In the genomic region with DNA sequence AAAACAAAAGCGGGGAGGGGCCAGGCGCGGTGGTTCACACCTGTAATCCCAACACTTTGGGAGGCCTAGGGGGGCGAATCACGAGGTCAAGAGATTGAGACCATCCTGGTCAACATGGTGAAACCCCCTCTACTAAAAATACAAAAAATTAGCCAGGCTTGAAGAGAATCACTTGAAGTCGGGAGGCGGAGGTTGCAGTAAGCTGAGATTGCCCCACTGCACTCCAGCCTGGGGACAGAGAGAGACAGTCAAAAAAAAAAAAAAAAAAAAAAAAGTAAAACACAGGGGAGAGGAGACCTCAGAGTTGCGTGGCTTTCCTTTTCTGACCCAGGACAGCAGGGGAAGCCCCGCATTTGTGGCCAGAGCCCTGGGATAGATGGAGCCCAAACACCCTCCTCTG, we compare ENCODE assay signal across 21 cellular contexts. TPM values are rescaled to one million over a fixed set of nuclear protein-coding genes. Genes with fewer than 3 reads are reported as not detected.
DNase-seq lines count a peak whose midpoint lies in the region; ATAC-seq, FAIRE-seq and TF ChIP-seq lines count a peak whose summit lies in the region.
"Had no signal": no experiment of that assay in that cellular context is flagged by ENCODE, and none has a peak within 500 bp of the region (broad histone marks: within the 10 kb centered on the region; RNA-seq: fewer than 3 reads in every experiment).

No MANE protein-coding gene starts in this region.

- no peak overlapping the region for H3K9ac ChIP-seq in BLaER1

- ATAC-seq in GM23338 (no peak), HG03135 (IDR thresholded peaks at IDR 0.05; ENCODE audit: unreplicated experiment) (no peak), GM18909 (IDR thresholded peaks at IDR 0.05; ENCODE audit: poor library complexity, unreplicated experiment) (no peak), GM21529 (IDR thresholded peaks at IDR 0.05; ENCODE audit: unreplicated experiment) (no peak)

- no peaks in the 10 kb centered on the region for H3K36me3 ChIP-seq in BLaER1
- no peaks in the 10 kb centered on the region for H3K36me3 ChIP-seq in GM23338 (ENCODE audit: insufficient read depth)
- H3K36me3 ChIP-seq: HAP-1 had no signal

- no peaks in the 10 kb centered on the region for H3K27me3 ChIP-seq in BLaER1
- H3K27me3 ChIP-seq in GM23338 (ENCODE audit: insufficient read depth), result no peaks in the 10 kb centered on the region; the same call in 1 of the 2 replicates

- H3K4me3 ChIP-seq in BLaER1 (no peak overlapping the region), GM23338 (no peak overlapping the region)
- H3K4me3 ChIP-seq: HAP-1 had no signal

- H3K9me3 ChIP-seq in BLaER1, result no peaks in the 10 kb centered on the region
- H3K9me3 ChIP-seq: HAP-1 had no signal

- peaks cover 29% of the 10 kb centered on the region for H3K4me1 Mint-ChIP-seq in GM23338
- H3K4me1 Mint-ChIP-seq in brain, result peaks cover 57% of the 10 kb centered on the region
- H3K4me1 Mint-ChIP-seq in progenitor cell of endocrine pancreas (ENCODE audit: low read depth), result peaks cover 9% of the 10 kb centered on the region
- H3K4me1 Mint-ChIP-seq: B cell had no signal

- H3K27ac Mint-ChIP-seq in GM23338 (no peak overlapping the region), brain (peak overlapping the region in 3 of 5 experiments; percentile 64 to 91 (median 86)), progenitor cell of endocrine pancreas (peak overlapping the region; percentile 62)
- H3K27ac Mint-ChIP-seq: B cell; CD4-positive, alpha-beta memory T cell; HFFc6 had no signal

- no peaks in the 10 kb centered on the region for H3K9me3 Mint-ChIP-seq in GM23338
- H3K9me3 Mint-ChIP-seq in brain, result peaks cover 0 to 3% (median 0%) of the 10 kb centered on the region in 5 experiments
- no peaks in the 10 kb centered on the region for H3K9me3 Mint-ChIP-seq in progenitor cell of endocrine pancreas (ENCODE audit: low read depth)
- H3K9me3 Mint-ChIP-seq: CD4-positive, alpha-beta memory T cell; HFFc6 had no signal

- H3K4me3 Mint-ChIP-seq in GM23338, result no peak overlapping the region
- H3K4me3 Mint-ChIP-seq in brain, result peak overlapping the region in 1 of 5 experiments; percentile 77
- no peak overlapping the region for H3K4me3 Mint-ChIP-seq in progenitor cell of endocrine pancreas (ENCODE audit: low read depth)
- H3K4me3 Mint-ChIP-seq: B cell; CD4-positive, alpha-beta memory T cell; HFFc6 had no signal

- no peak for FAIRE-seq in GM12891 (lab: Jason Lieb, UNC)
- FAIRE-seq: A204.1, G401.6, H54 had no signal

- H3K4me2 ChIP-seq in BLaER1 (peak overlapping the region; percentile 83), GM23338 (0 out of 2 replicates have a peak overlapping the region, but pooled peaks have one; percentile 53)

- H3K27ac ChIP-seq in BLaER1 (no peak overlapping the region), GM23338 (ENCODE audit: low read depth) (no peak overlapping the region)

- H3K9me2 ChIP-seq in GM23338 (ENCODE audit: insufficient read depth), result no peaks in the 10 kb centered on the region

- peaks cover 57% of the 10 kb centered on the region for H3K4me1 ChIP-seq in BLaER1
- peaks cover 32% of the 10 kb centered on the region for H3K4me1 ChIP-seq in GM23338 (ENCODE audit: insufficient read depth)

- H3K36me3 Mint-ChIP-seq in GM23338 (ENCODE audit: low read depth), result no peaks in the 10 kb centered on the region
- H3K36me3 Mint-ChIP-seq in brain, result no peaks in the 10 kb centered on the region
- H3K36me3 Mint-ChIP-seq in progenitor cell of endocrine pancreas (ENCODE audit: insufficient read depth), result no peaks in the 10 kb centered on the region
- H3K36me3 Mint-ChIP-seq: CD4-positive, alpha-beta memory T cell had no signal

- H2AFZ ChIP-seq in GM23338, result no peak overlapping the region

- TF ChIP-seq CTCF in GM23338 (conservative IDR thresholded peaks at IDR 0.05; ENCODE audit: low read depth in 2 of 2) (no peak), brain (conservative IDR thresholded peaks at IDR 0.05) (no peak), progenitor cell of endocrine pancreas (IDR thresholded peaks at IDR 0.05; ENCODE audit: unreplicated experiment) (no peak)

- H3K27me3 Mint-ChIP-seq in GM23338 (ENCODE audit: insufficient read depth, low read depth, poor library complexity) (peaks cover 31% of the 10 kb centered on the region), brain (peaks cover 6% of the 10 kb centered on the region), progenitor cell of endocrine pancreas (peaks cover 45% of the 10 kb centered on the region)

- H4K20me1 ChIP-seq in BLaER1, result no peaks in the 10 kb centered on the region
- H4K20me1 ChIP-seq in GM23338 (replicated peaks; ENCODE audit: insufficient read depth), result no peaks in the 10 kb centered on the region

- H3F3A ChIP-seq in GM23338 (replicated peaks; ENCODE audit: low read depth), result peaks cover 4% of the 10 kb centered on the region

- TF ChIP-seq POLR2A in GM12891 (IDR thresholded peaks at IDR 0.05; ENCODE audit: low read depth, low read length), result no peak

- DNase-seq in GM23338 (ENCODE audit: low spot score), result no peak
- DNase-seq in progenitor cell of endocrine pancreas (ENCODE audit: low spot score, unreplicated experiment), result no peak
- DNase-seq in GM12891 (ENCODE audit: insufficient read length, low spot score), result no peak
- DNase-seq: C1 segment of cervical spinal cord, Calu3, COR-L47, DMS53, DMS79 treated with DMSO at 0.1 percent for 48 hours, GOT3, HFFc6 had no signal

- no peaks in the 10 kb centered on the region for H3K79me2 ChIP-seq in GM23338 (replicated peaks; ENCODE audit: insufficient read depth)

TF ChIP-seq in GM23338, 12 proteins besides CTCF, POLR2A, EP300 and RAD21 (continues in another document):
- TF ChIP-seq, protein P1, sequence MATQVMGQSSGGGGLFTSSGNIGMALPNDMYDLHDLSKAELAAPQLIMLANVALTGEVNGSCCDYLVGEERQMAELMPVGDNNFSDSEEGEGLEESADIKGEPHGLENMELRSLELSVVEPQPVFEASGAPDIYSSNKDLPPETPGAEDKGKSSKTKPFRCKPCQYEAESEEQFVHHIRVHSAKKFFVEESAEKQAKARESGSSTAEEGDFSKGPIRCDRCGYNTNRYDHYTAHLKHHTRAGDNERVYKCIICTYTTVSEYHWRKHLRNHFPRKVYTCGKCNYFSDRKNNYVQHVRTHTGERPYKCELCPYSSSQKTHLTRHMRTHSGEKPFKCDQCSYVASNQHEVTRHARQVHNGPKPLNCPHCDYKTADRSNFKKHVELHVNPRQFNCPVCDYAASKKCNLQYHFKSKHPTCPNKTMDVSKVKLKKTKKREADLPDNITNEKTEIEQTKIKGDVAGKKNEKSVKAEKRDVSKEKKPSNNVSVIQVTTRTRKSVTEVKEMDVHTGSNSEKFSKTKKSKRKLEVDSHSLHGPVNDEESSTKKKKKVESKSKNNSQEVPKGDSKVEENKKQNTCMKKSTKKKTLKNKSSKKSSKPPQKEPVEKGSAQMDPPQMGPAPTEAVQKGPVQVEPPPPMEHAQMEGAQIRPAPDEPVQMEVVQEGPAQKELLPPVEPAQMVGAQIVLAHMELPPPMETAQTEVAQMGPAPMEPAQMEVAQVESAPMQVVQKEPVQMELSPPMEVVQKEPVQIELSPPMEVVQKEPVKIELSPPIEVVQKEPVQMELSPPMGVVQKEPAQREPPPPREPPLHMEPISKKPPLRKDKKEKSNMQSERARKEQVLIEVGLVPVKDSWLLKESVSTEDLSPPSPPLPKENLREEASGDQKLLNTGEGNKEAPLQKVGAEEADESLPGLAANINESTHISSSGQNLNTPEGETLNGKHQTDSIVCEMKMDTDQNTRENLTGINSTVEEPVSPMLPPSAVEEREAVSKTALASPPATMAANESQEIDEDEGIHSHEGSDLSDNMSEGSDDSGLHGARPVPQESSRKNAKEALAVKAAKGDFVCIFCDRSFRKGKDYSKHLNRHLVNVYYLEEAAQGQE (IDR thresholded peaks at IDR 0.05; ENCODE audit: unreplicated experiment), result no peak

TF ChIP-seq in GM12891, 5 proteins besides CTCF, POLR2A, EP300 and RAD21:
- TF ChIP-seq POU2F2 (IDR thresholded peaks at IDR 0.05; ENCODE audit: low read depth, low read length), result no peak
- TF ChIP-seq TAF1 (IDR thresholded peaks at IDR 0.05; ENCODE audit: low read depth, low read length), result no peak
- no peak for TF ChIP-seq PAX5 (IDR thresholded peaks at IDR 0.05; ENCODE audit: insufficient read depth, low read length, severe bottlenecking)
- TF ChIP-seq SPI1 (IDR thresholded peaks at IDR 0.05; ENCODE audit: low read depth, low read length), result no peak
- TF ChIP-seq POLR2AphosphoS5 (IDR thresholded peaks at IDR 0.05; ENCODE audit: low read depth, low read length), result no peak

RNA-seq across cellular contexts. Expression of gene ACTG1, which starts 19.9 kb away (rescaled TPM):
- 4,739 and 4,954 TPM in 2 replicates for total RNA-seq in GM23338 (2014; rRNA removed; shearing (Covaris generic))
- polyA plus RNA-seq in GM23338 (2016; fragmentation: Nextera tagmentation; extraction: Ambion mirVana) (1,867 and 1,896 TPM in 2 replicates), brain (ENCODE audit: insufficient read depth, low read depth, low replicate concordance) (5,204 TPM)
- total RNA-seq in progenitor cell of endocrine pancreas, result 3,227 and 3,279 TPM in 2 replicates
- 3,652 TPM for polyA plus RNA-seq in GM12891 (2012; ENCODE audit: low read depth, missing spikeins)

RNA-seq across cellular contexts. Expression of gene FSCN2, which starts 35.5 kb away (rescaled TPM):
- total RNA-seq in GM23338 (2014; rRNA removed; shearing (Covaris generic)), result 1.6 TPM in 1 of 2 replicates, not detected in the other
- polyA plus RNA-seq in GM23338 (2016; fragmentation: Nextera tagmentation; extraction: Ambion mirVana) (0.13 TPM in 1 of 2 replicates, not detected in the other), brain (ENCODE audit: insufficient read depth, low read depth, low replicate concordance) (1.3 TPM)
- total RNA-seq in progenitor cell of endocrine pancreas, result 4.8 and 5.3 TPM in 2 replicates
- polyA plus RNA-seq in GM12891 (2012; ENCODE audit: low read depth, missing spikeins), result 1.5 TPM

RNA-seq across cellular contexts. Expression of gene FAAP100, which starts 59.4 kb away (rescaled TPM):
- total RNA-seq in GM23338 (2014; rRNA removed; shearing (Covaris generic)), result 50.5 and 52.8 TPM in 2 replicates
- polyA plus RNA-seq in GM23338 (2016; fragmentation: Nextera tagmentation; extraction: Ambion mirVana), result 16.0 and 16.2 TPM in 2 replicates
- polyA plus RNA-seq in brain (ENCODE audit: insufficient read depth, low read depth, low replicate concordance), result 25.8 TPM
- 46.5 and 47.7 TPM in 2 replicates for total RNA-seq in progenitor cell of endocrine pancreas
- 12.7 TPM for polyA plus RNA-seq in GM12891 (2012; ENCODE audit: low read depth, missing spikeins)
